26 cellular contexts compared by ENCODE assay signal in genomic region chr10:58842860-58843376, GRCh38.
"Had no signal": no experiment of that assay in that cellular context is flagged by ENCODE, and none has a peak within 500 bp of the region (broad histone marks: within the 10 kb centered on the region; RNA-seq: fewer than 3 reads in every experiment).

No MANE protein-coding gene starts in this region.

- ATAC-seq: activated CD4-positive, alpha-beta T cell treated with anti-CD3 and anti-CD28 coated beads for 36 hours; activated CD8-positive, alpha-beta memory T cell treated with anti-CD3 and anti-CD28 coated beads, Interleukin-2, amount 10 ng/mL, durations not matched to agents 7 days and 5 days; activated CD8-positive, alpha-beta T cell treated with anti-CD3 and anti-CD28 coated beads, Interleukin-2, amount 10 ng/mL, durations not matched to agents 7 days and 5 days; activated naive CD8-positive, alpha-beta T cell treated with anti-CD3 and anti-CD28 coated beads, Interleukin-2, amount 50 U/mL, for 24 hours; body of pancreas; esophagus mucosa; gastrocnemius medialis; heart left ventricle had no signal

- H3K4me3 ChIP-seq: body of pancreas, dorsolateral prefrontal cortex, gastrocnemius medialis, heart left ventricle had no signal

- H3K27ac ChIP-seq: body of pancreas, dorsolateral prefrontal cortex, gastrocnemius medialis, heart left ventricle had no signal

- DNase-seq: activated CD4-positive, alpha-beta memory T cell treated with anti-CD3 and anti-CD28 coated beads for 36 hours; activated CD4-positive, alpha-beta T cell treated with anti-CD3 and anti-CD28 coated beads for 36 hours; activated CD4-positive, alpha-beta T cell treated with anti-CD3 and anti-CD28 coated beads, Interleukin-2, amount 10 ng/mL, durations not matched to agents 24 days and 14 days; activated CD4-positive, CD25-positive, alpha-beta regulatory T cell; activated CD4-positive, CD25-positive, alpha-beta regulatory T cell treated with anti-CD3 and anti-CD28 coated beads, Interleukin-2, amount 50 U/mL, for 72 hours; activated CD8-positive, alpha-beta memory T cell treated with anti-CD3 and anti-CD28 coated beads, Interleukin-2, amount 10 ng/mL, durations not matched to agents 7 days and 5 days; activated CD8-positive, alpha-beta memory T cell treated with anti-CD3 and anti-CD28 coated beads, Interleukin-2, amount 50 U/mL, for 4 hours; activated CD8-positive, alpha-beta T cell treated with anti-CD3 and anti-CD28 coated beads, Interleukin-2, amount 10 ng/mL, durations not matched to agents 7 days and 5 days; activated effector memory CD4-positive, alpha-beta T cell treated with anti-CD3 and anti-CD28 coated beads, Interleukin-2, amount 50 U/mL, for 16 hours; activated naive CD4-positive, alpha-beta T cell treated with anti-CD3 and anti-CD28 coated beads for 36 hours; activated naive CD8-positive, alpha-beta T cell treated with anti-CD3 and anti-CD28 coated beads for 36 hours; activated naive CD8-positive, alpha-beta T cell treated with anti-CD3 and anti-CD28 coated beads, Interleukin-2, amount 50 U/mL, for 24 hours; activated T-cell treated with anti-CD3 and anti-CD28 coated beads, Interleukin-2, amount 50 U/mL, for 1 hour; activated T-cell treated with anti-CD3 and anti-CD28 coated beads, Interleukin-2, amount 50 U/mL, for 48 hours; anterior cingulate cortex; body of pancreas; caudate nucleus; dorsolateral prefrontal cortex; effector memory CD4-positive, alpha-beta T cell; endodermal cell; foreskin fibroblast; gastrocnemius medialis; glutamatergic neuron; heart left ventricle; T-helper 2 cell had no signal

- H3K27me3 ChIP-seq: body of pancreas, gastrocnemius medialis, heart left ventricle had no signal

- H3K36me3 ChIP-seq: gastrocnemius medialis, heart left ventricle had no signal

- H3K9me3 ChIP-seq: body of pancreas, gastrocnemius medialis, heart left ventricle had no signal

- H3K4me1 ChIP-seq: body of pancreas, gastrocnemius medialis, heart left ventricle had no signal
